In the genomic region with DNA sequence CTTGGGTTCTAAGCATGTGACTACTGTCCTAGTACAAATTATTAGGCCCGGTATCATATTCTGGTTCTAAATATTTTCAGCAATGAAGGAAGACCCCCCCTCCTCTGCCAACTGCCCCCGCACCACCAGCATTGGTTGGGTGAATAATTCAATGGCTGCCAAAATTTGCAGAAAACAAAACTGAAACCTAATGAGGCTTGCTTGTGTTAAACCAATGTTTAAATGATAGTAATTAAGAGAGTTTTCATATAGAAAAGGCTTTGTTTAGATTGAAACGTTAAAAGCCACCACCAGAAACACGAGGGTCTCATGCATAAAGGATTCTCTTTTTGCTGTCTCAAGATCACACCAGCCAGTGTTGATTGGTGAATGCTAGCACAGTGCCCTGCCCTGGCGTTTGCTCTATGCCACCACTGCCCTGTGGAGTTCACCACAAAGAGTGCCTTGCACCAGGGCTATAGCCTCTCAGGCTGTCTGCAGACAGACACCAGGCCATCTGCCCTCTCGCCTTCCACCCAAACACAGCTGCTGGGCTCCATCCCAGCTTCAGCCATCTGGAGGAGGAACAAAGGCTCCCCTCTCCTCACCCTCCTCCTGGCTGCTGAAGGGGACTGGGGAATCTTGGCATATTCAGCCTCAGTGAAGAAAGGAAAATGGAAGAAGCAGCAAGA, we compare ENCODE assay signal across 16 cellular contexts.
DNase-seq lines count a peak whose midpoint lies in the region; ATAC-seq and TF ChIP-seq lines count a peak whose summit lies in the region.
"Had no signal": no experiment of that assay in that cellular context is flagged by ENCODE, and none has a peak within 500 bp of the region (broad histone marks: within the 10 kb centered on the region; RNA-seq: fewer than 3 reads in every experiment).

No MANE protein-coding gene starts in this region.

- H3K27me3 ChIP-seq in Loucy (ENCODE audit: insufficient read depth, low read length, poor library complexity, severe bottlenecking) (no peaks in the 10 kb centered on the region), Caco-2 (replicated peaks; ENCODE audit: control insufficient read depth, insufficient read depth, low read length) (no peaks in the 10 kb centered on the region; the same call in 1 of the 2 replicates)
- H3K27me3 ChIP-seq: gastroesophageal sphincter had no signal

- no peaks in the 10 kb centered on the region for H3K4me1 ChIP-seq in Loucy (ENCODE audit: insufficient read depth, low read length, poor library complexity, severe bottlenecking)
- no peaks in the 10 kb centered on the region for H3K4me1 ChIP-seq in Caco-2

- no peaks in the 10 kb centered on the region for H4K20me1 ChIP-seq in Loucy (ENCODE audit: insufficient read depth, low read length, poor library complexity, severe bottlenecking)

- H2AFZ ChIP-seq in Loucy (ENCODE audit: low read length) = peak overlapping the region; percentile 77

- ATAC-seq in stimulated activated memory B cell treated with anti-CD40 and anti-IgM and Interleukin-4, amounts not matched to agents 10 μg/mL and 1 μg/mL and 100 μg/mL, for 72 hours = no peak
- ATAC-seq: activated CD4-positive, alpha-beta T cell treated with anti-CD3 and anti-CD28 coated beads for 36 hours; gastroesophageal sphincter; naive thymus-derived CD8-positive, alpha-beta T cell had no signal

- H3K9ac ChIP-seq in Loucy (ENCODE audit: low read depth, low read length, poor library complexity, severe bottlenecking) = no peak overlapping the region

- no peak overlapping the region for H3K27ac Mint-ChIP-seq in Caco-2 (ENCODE audit: unreplicated experiment)
- H3K27ac Mint-ChIP-seq in stimulated activated memory B cell treated with anti-CD40 and anti-IgM and Interleukin-4, amounts not matched to agents 10 μg/mL and 1 μg/mL and 100 μg/mL, for 72 hours = no peak overlapping the region
- no peak overlapping the region for H3K27ac Mint-ChIP-seq in nephron progenitor cell
- H3K27ac Mint-ChIP-seq: activated CD4-positive, alpha-beta T cell treated with anti-CD3 and anti-CD28 coated beads for 36 hours; activated T-cell treated with anti-CD3 and anti-CD28 coated beads, Interleukin-2, amount 50 U/mL, for 24 hours; naive thymus-derived CD8-positive, alpha-beta T cell; T-helper 1 cell treated with Interleukin-12 subunit alpha and Interleukin-12 subunit beta and Interleukin-4 antibody, amounts not matched to agents 30 μg/mL and 1 μg/mL, for 36 hours had no signal

- H3K9me3 ChIP-seq in Loucy (ENCODE audit: insufficient read depth, low read depth, low read length) = no peaks in the 10 kb centered on the region
- H3K9me3 ChIP-seq in Caco-2 = no peaks in the 10 kb centered on the region
- H3K9me3 ChIP-seq: gastroesophageal sphincter had no signal

- peak; percentile 87 for DNase-seq in NCI-H69 (lab: John Stamatoyannopoulos, UW)
- peak; percentile 36 for DNase-seq in epidermal melanocyte (ENCODE audit: insufficient read length, low spot score)
- DNase-seq in pons (ENCODE audit: low spot score) = peak; percentile 93
- no peak for DNase-seq in Caco-2
- no peak for DNase-seq in nephron progenitor cell
- DNase-seq: activated CD4-positive, alpha-beta T cell treated with anti-CD3 and anti-CD28 coated beads for 36 hours; activated T-cell treated with anti-CD3 and anti-CD28 coated beads, Interleukin-2, amount 50 U/mL, for 24 hours; aorta; kidney glomerular epithelial cell; naive thymus-derived CD8-positive, alpha-beta T cell; NCI-H1436 had no signal

- peak overlapping the region; percentile 19 for H3K4me2 ChIP-seq in Loucy (ENCODE audit: low read depth, low read length, poor library complexity, severe bottlenecking)

- H3K4me3 Mint-ChIP-seq in Caco-2 (ENCODE audit: unreplicated experiment) (no peak overlapping the region), nephron progenitor cell (no peak overlapping the region)
- H3K4me3 Mint-ChIP-seq in stimulated activated memory B cell treated with anti-CD40 and anti-IgM and Interleukin-4, amounts not matched to agents 10 μg/mL and 1 μg/mL and 100 μg/mL, for 72 hours = no peak overlapping the region
- H3K4me3 Mint-ChIP-seq: activated CD4-positive, alpha-beta T cell treated with anti-CD3 and anti-CD28 coated beads for 36 hours; activated T-cell treated with anti-CD3 and anti-CD28 coated beads, Interleukin-2, amount 50 U/mL, for 24 hours; CD14-positive monocyte; naive thymus-derived CD8-positive, alpha-beta T cell; T-helper 1 cell treated with Interleukin-12 subunit alpha and Interleukin-12 subunit beta and Interleukin-4 antibody, amounts not matched to agents 30 μg/mL and 1 μg/mL, for 36 hours had no signal

- H3K4me1 Mint-ChIP-seq in Caco-2 (ENCODE audit: low read depth, unreplicated experiment) = no peaks in the 10 kb centered on the region
- no peaks in the 10 kb centered on the region for H3K4me1 Mint-ChIP-seq in stimulated activated memory B cell treated with anti-CD40 and anti-IgM and Interleukin-4, amounts not matched to agents 10 μg/mL and 1 μg/mL and 100 μg/mL, for 72 hours
- H3K4me1 Mint-ChIP-seq in nephron progenitor cell = no peaks in the 10 kb centered on the region
- H3K4me1 Mint-ChIP-seq: activated CD4-positive, alpha-beta T cell treated with anti-CD3 and anti-CD28 coated beads for 36 hours; naive thymus-derived CD8-positive, alpha-beta T cell had no signal

- POLR2A ChIA-PET in Caco-2 (lab: Charles Lee) = no interaction called here

- BruUV-seq in Caco-2 (replicated peaks; lab: Mats Ljungman, UMichigan) = no TSS peak

- CTCF ChIA-PET in Caco-2 (lab: Charles Lee) = no interaction called here

- no peaks in the 10 kb centered on the region for H3F3A ChIP-seq in Loucy (ENCODE audit: low read depth)

- H3K79me2 ChIP-seq in Loucy (ENCODE audit: insufficient read depth, low read length) = no peaks in the 10 kb centered on the region

- H3K36me3 ChIP-seq in Loucy (ENCODE audit: insufficient read depth, low read length) (no peaks in the 10 kb centered on the region), Caco-2 (ENCODE audit: control insufficient read depth, insufficient read depth, low read length) (no peaks in the 10 kb centered on the region)
- H3K36me3 ChIP-seq: gastroesophageal sphincter had no signal

- TF ChIP-seq CTCF in Loucy (conservative IDR thresholded peaks at IDR 0.05; ENCODE audit: low read length) = no peak
- no peak for TF ChIP-seq CTCF in Caco-2 (IDR thresholded peaks at IDR 0.05; ENCODE audit: insufficient read depth in 1 of 2, low read depth in 1 of 2, low read length in 1 of 2, severe bottlenecking in 1 of 2, unreplicated experiment in 1 of 2)
- TF ChIP-seq CTCF in nephron progenitor cell (IDR thresholded peaks at IDR 0.05) = no peak

- H3K9me3 Mint-ChIP-seq in Caco-2 (ENCODE audit: unreplicated experiment) (no peaks in the 10 kb centered on the region), nephron progenitor cell (no peaks in the 10 kb centered on the region)
- no peaks in the 10 kb centered on the region for H3K9me3 Mint-ChIP-seq in stimulated activated memory B cell treated with anti-CD40 and anti-IgM and Interleukin-4, amounts not matched to agents 10 μg/mL and 1 μg/mL and 100 μg/mL, for 72 hours
- H3K9me3 Mint-ChIP-seq: activated T-cell treated with anti-CD3 and anti-CD28 coated beads, Interleukin-2, amount 50 U/mL, for 24 hours; CD14-positive monocyte; naive thymus-derived CD8-positive, alpha-beta T cell; T-helper 1 cell treated with Interleukin-12 subunit alpha and Interleukin-12 subunit beta and Interleukin-4 antibody, amounts not matched to agents 30 μg/mL and 1 μg/mL, for 36 hours had no signal

- H3K27me3 Mint-ChIP-seq in Caco-2 (ENCODE audit: insufficient read depth, unreplicated experiment) = peaks cover 10% of the 10 kb centered on the region
- peaks cover 17% of the 10 kb centered on the region for H3K27me3 Mint-ChIP-seq in stimulated activated memory B cell treated with anti-CD40 and anti-IgM and Interleukin-4, amounts not matched to agents 10 μg/mL and 1 μg/mL and 100 μg/mL, for 72 hours
- peaks cover 4% of the 10 kb centered on the region for H3K27me3 Mint-ChIP-seq in nephron progenitor cell (ENCODE audit: low read depth, poor library complexity)

- no peaks in the 10 kb centered on the region for H3K36me3 Mint-ChIP-seq in Caco-2 (ENCODE audit: insufficient read depth, unreplicated experiment)
- no peaks in the 10 kb centered on the region for H3K36me3 Mint-ChIP-seq in stimulated activated memory B cell treated with anti-CD40 and anti-IgM and Interleukin-4, amounts not matched to agents 10 μg/mL and 1 μg/mL and 100 μg/mL, for 72 hours
- no peaks in the 10 kb centered on the region for H3K36me3 Mint-ChIP-seq in nephron progenitor cell (ENCODE audit: low read depth)
- H3K36me3 Mint-ChIP-seq: CD14-positive monocyte; naive thymus-derived CD8-positive, alpha-beta T cell had no signal

- H3K9me2 ChIP-seq in Loucy (replicated peaks; ENCODE audit: low read depth, low read length) = no peaks in the 10 kb centered on the region

- intact Hi-C loops in Caco-2 (cut with micrococcal nuclease; ENCODE audit: unreplicated experiment) = no loop called here

- no peak overlapping the region for H3K4me3 ChIP-seq in Loucy (ENCODE audit: low read length, poor library complexity, severe bottlenecking)
- H3K4me3 ChIP-seq in Caco-2 (ENCODE audit: low read depth, low read length) = no peak overlapping the region
- H3K4me3 ChIP-seq: gastroesophageal sphincter had no signal

Comparison
In these comparisons a context has a peak if more than half of its experiments do, and no peak if none do; other contexts are left out.
1. DNase-seq: peak in NCI-H69 (single experiment), epidermal melanocyte (single experiment) and pons (single experiment); none in Caco-2 (0 of 2) and nephron progenitor cell (single experiment).